In genomic region chr2:166163775-166164174, GRCh38 we compare ENCODE assay signal across 1 cellular context.
TF ChIP-seq lines count a peak whose summit lies in the region.

No MANE protein-coding gene starts in this region.

TF ChIP-seq in HepG2, 621 proteins besides CTCF, POLR2A, EP300 and RAD21 (continued from another document and continues in another):
- TF ChIP-seq DPF2 (CRISPR knock-in tag; IDR thresholded peaks at IDR 0.05; ENCODE audit: borderline replicate concordance, low read depth) (0 out of 2 replicates have a peak, but pooled peaks have one; percentile 42), THAP11 (CRISPR knock-in tag; IDR thresholded peaks at IDR 0.05) (0 out of 2 replicates have a peak, but pooled peaks have one; percentile 22), ZNF564 (CRISPR knock-in tag; IDR thresholded peaks at IDR 0.05) (no peak), TFDP1 (CRISPR knock-in tag; IDR thresholded peaks at IDR 0.05; ENCODE audit: borderline replicate concordance) (no peak), HOXA3 (CRISPR knock-in tag; IDR thresholded peaks at IDR 0.05) (no peak), RARG (CRISPR knock-in tag; IDR thresholded peaks at IDR 0.05; ENCODE audit: low read depth) (no peak), ZNF614 (CRISPR knock-in tag; IDR thresholded peaks at IDR 0.05; ENCODE audit: borderline replicate concordance) (no peak), HNRNPUL1 (IDR thresholded peaks at IDR 0.05; ENCODE audit: low read depth, low read length) (no peak), KLF6 (CRISPR knock-in tag; IDR thresholded peaks at IDR 0.05) (0 out of 2 replicates have a peak, but pooled peaks have one; percentile 22), NFE2L2 (IDR thresholded peaks at IDR 0.05; ENCODE audit: low read length) (no peak), CEBPB (IDR thresholded peaks at IDR 0.05; ENCODE audit: borderline replicate concordance, low read depth, low read length) (peak; percentile 79; the same call in 1 of the 2 replicates), ZNF713 (CRISPR knock-in tag; IDR thresholded peaks at IDR 0.05) (no peak), RBAK (CRISPR knock-in tag; IDR thresholded peaks at IDR 0.05) (no peak), IKZF4 (CRISPR knock-in tag; IDR thresholded peaks at IDR 0.05; ENCODE audit: borderline replicate concordance, low read depth, not compliant biosample characterization) (no peak), ZNF317 (CRISPR knock-in tag; IDR thresholded peaks at IDR 0.05) (no peak), FOXA3 (CRISPR knock-in tag; IDR thresholded peaks at IDR 0.05) (peak; percentile 47; the same call in 1 of the 2 replicates), ZGPAT (CRISPR knock-in tag; IDR thresholded peaks at IDR 0.05) (0 out of 2 replicates have a peak, but pooled peaks have one; percentile 56), SRSF1 (optimal IDR thresholded peaks at IDR 0.05; ENCODE audit: low read depth, low read length) (no peak), ERF (CRISPR knock-in tag; IDR thresholded peaks at IDR 0.05) (no peak), POLR2G (IDR thresholded peaks at IDR 0.05; ENCODE audit: low read depth, low read length) (no peak), ZNF670 (CRISPR knock-in tag; IDR thresholded peaks at IDR 0.05; ENCODE audit: borderline replicate concordance) (no peak), ZNF543 (CRISPR knock-in tag; IDR thresholded peaks at IDR 0.05) (0 out of 2 replicates have a peak, but pooled peaks have one; percentile 31), REPIN1 (CRISPR knock-in tag; IDR thresholded peaks at IDR 0.05; ENCODE audit: borderline replicate concordance, low read depth) (peak; percentile 31; the same call in 1 of the 2 replicates), PHF21A (CRISPR knock-in tag; IDR thresholded peaks at IDR 0.05) (no peak), ZNF574 (CRISPR knock-in tag; IDR thresholded peaks at IDR 0.05) (no peak), HIVEP1 (CRISPR knock-in tag; IDR thresholded peaks at IDR 0.05) (no peak), TFDP2 (CRISPR knock-in tag; IDR thresholded peaks at IDR 0.05) (no peak), FOXM1 (CRISPR knock-in tag; IDR thresholded peaks at IDR 0.05) (no peak), ZNF383 (CRISPR knock-in tag; IDR thresholded peaks at IDR 0.05; ENCODE audit: borderline replicate concordance) (no peak), ZNF281 (CRISPR knock-in tag; IDR thresholded peaks at IDR 0.05; ENCODE audit: borderline replicate concordance) (0 out of 2 replicates have a peak, but pooled peaks have one; percentile 12), ZNF12 (CRISPR knock-in tag; IDR thresholded peaks at IDR 0.05) (no peak), ARID3A (IDR thresholded peaks at IDR 0.05; ENCODE audit: low read depth, low read length) (no peak), DBP (CRISPR knock-in tag; IDR thresholded peaks at IDR 0.05; ENCODE audit: not compliant biosample characterization) (no peak), ZNF780A (CRISPR knock-in tag; IDR thresholded peaks at IDR 0.05) (no peak), MTA1 (CRISPR knock-in tag; IDR thresholded peaks at IDR 0.05; ENCODE audit: borderline replicate concordance) (no peak), ZNF382 (CRISPR knock-in tag; IDR thresholded peaks at IDR 0.05; ENCODE audit: borderline replicate concordance) (no peak), BRF2 (CRISPR knock-in tag; IDR thresholded peaks at IDR 0.05) (no peak), ZNF552 (CRISPR knock-in tag; IDR thresholded peaks at IDR 0.05; ENCODE audit: borderline replicate concordance) (no peak), ZSCAN9 (CRISPR knock-in tag; IDR thresholded peaks at IDR 0.05; ENCODE audit: borderline replicate concordance) (no peak), PAX8 (CRISPR knock-in tag; IDR thresholded peaks at IDR 0.05; ENCODE audit: borderline replicate concordance) (no peak), ZNF367 (CRISPR knock-in tag; IDR thresholded peaks at IDR 0.05; ENCODE audit: borderline replicate concordance) (no peak), ZBTB8A (CRISPR knock-in tag; IDR thresholded peaks at IDR 0.05; ENCODE audit: borderline replicate concordance, low read depth) (no peak), KLF11 (CRISPR knock-in tag; IDR thresholded peaks at IDR 0.05) (no peak), PHF20 (CRISPR knock-in tag; IDR thresholded peaks at IDR 0.05) (no peak), CEBPG (CRISPR knock-in tag; IDR thresholded peaks at IDR 0.05) (peak; percentile 64; the same call in 1 of the 2 replicates), GTF2F1 (IDR thresholded peaks at IDR 0.05; ENCODE audit: low read length) (no peak), SOX6 (IDR thresholded peaks at IDR 0.05) (no peak), SOX6 (CRISPR knock-in tag; IDR thresholded peaks at IDR 0.05) (no peak), SIX4 (CRISPR knock-in tag; IDR thresholded peaks at IDR 0.05) (no peak), ZNF576 (CRISPR knock-in tag; IDR thresholded peaks at IDR 0.05) (no peak), HOXA9 (CRISPR knock-in tag; IDR thresholded peaks at IDR 0.05; ENCODE audit: borderline replicate concordance) (no peak), ZBTB14 (CRISPR knock-in tag; IDR thresholded peaks at IDR 0.05) (no peak), FOXJ3 (CRISPR knock-in tag; IDR thresholded peaks at IDR 0.05; ENCODE audit: borderline replicate concordance) (peak; percentile 60; the same call in 1 of the 2 replicates), ELF3 (CRISPR knock-in tag; IDR thresholded peaks at IDR 0.05) (peak; percentile 62), TAF15 (IDR thresholded peaks at IDR 0.05; ENCODE audit: low read depth, low read length, poor library complexity, severe bottlenecking) (no peak), CBX5 (CRISPR knock-in tag; IDR thresholded peaks at IDR 0.05; ENCODE audit: borderline replicate concordance) (no peak), KLF9 (CRISPR knock-in tag; IDR thresholded peaks at IDR 0.05; ENCODE audit: low read depth) (no peak)
